Comparison of ENCODE assay signal across 1 cellular context in genomic region chr19:2511570-2511969, GRCh38.
TF ChIP-seq lines count a peak whose summit lies in the region.

No MANE protein-coding gene starts in this region.

TF ChIP-seq in HepG2, 621 proteins besides CTCF, POLR2A, EP300 and RAD21 (continued from another document and continues in another):
- TF ChIP-seq, protein P1, sequence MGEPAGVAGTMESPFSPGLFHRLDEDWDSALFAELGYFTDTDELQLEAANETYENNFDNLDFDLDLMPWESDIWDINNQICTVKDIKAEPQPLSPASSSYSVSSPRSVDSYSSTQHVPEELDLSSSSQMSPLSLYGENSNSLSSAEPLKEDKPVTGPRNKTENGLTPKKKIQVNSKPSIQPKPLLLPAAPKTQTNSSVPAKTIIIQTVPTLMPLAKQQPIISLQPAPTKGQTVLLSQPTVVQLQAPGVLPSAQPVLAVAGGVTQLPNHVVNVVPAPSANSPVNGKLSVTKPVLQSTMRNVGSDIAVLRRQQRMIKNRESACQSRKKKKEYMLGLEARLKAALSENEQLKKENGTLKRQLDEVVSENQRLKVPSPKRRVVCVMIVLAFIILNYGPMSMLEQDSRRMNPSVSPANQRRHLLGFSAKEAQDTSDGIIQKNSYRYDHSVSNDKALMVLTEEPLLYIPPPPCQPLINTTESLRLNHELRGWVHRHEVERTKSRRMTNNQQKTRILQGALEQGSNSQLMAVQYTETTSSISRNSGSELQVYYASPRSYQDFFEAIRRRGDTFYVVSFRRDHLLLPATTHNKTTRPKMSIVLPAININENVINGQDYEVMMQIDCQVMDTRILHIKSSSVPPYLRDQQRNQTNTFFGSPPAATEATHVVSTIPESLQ (CRISPR knock-in tag; conservative IDR thresholded peaks at IDR 0.05), result no peak
- TF ChIP-seq MAZ (IDR thresholded peaks at IDR 0.05; ENCODE audit: borderline replicate concordance, low read depth, low read length), result no peak
- no peak for TF ChIP-seq MAZ (CRISPR knock-in tag; IDR thresholded peaks at IDR 0.05; ENCODE audit: low read depth)
- TF ChIP-seq FOSL2 (CRISPR knock-in tag; IDR thresholded peaks at IDR 0.05), result no peak
- TF ChIP-seq ZMAT5 (CRISPR knock-in tag; IDR thresholded peaks at IDR 0.05; ENCODE audit: borderline replicate concordance, low read depth), result no peak
- TF ChIP-seq ELF1 (CRISPR knock-in tag; IDR thresholded peaks at IDR 0.05), result no peak
- TF ChIP-seq ZFP82 (CRISPR knock-in tag; IDR thresholded peaks at IDR 0.05; ENCODE audit: borderline replicate concordance), result no peak
- no peak for TF ChIP-seq FOXP1 (IDR thresholded peaks at IDR 0.05)
- TF ChIP-seq FOXP1 (CRISPR knock-in tag; IDR thresholded peaks at IDR 0.05), result no peak
- TF ChIP-seq ZNF572 (CRISPR knock-in tag; IDR thresholded peaks at IDR 0.05), result no peak
- no peak for TF ChIP-seq ZSCAN29 (CRISPR knock-in tag; conservative IDR thresholded peaks at IDR 0.05)
- no peak for TF ChIP-seq ZNF430 (CRISPR knock-in tag; IDR thresholded peaks at IDR 0.05)
- TF ChIP-seq ZNF800 (CRISPR knock-in tag; IDR thresholded peaks at IDR 0.05), result 0 out of 2 replicates have a peak, but pooled peaks have one; percentile 21
- TF ChIP-seq, protein P2, sequence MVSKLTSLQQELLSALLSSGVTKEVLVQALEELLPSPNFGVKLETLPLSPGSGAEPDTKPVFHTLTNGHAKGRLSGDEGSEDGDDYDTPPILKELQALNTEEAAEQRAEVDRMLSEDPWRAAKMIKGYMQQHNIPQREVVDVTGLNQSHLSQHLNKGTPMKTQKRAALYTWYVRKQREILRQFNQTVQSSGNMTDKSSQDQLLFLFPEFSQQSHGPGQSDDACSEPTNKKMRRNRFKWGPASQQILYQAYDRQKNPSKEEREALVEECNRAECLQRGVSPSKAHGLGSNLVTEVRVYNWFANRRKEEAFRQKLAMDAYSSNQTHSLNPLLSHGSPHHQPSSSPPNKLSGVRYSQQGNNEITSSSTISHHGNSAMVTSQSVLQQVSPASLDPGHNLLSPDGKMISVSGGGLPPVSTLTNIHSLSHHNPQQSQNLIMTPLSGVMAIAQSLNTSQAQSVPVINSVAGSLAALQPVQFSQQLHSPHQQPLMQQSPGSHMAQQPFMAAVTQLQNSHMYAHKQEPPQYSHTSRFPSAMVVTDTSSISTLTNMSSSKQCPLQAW (CRISPR knock-in tag; IDR thresholded peaks at IDR 0.05), result no peak
- TF ChIP-seq SP2 (CRISPR knock-in tag; IDR thresholded peaks at IDR 0.05), result no peak
- no peak for TF ChIP-seq ZNF143 (CRISPR knock-in tag; IDR thresholded peaks at IDR 0.05)
- no peak for TF ChIP-seq NFYB (CRISPR knock-in tag; IDR thresholded peaks at IDR 0.05)
- TF ChIP-seq RXRA (CRISPR knock-in tag; IDR thresholded peaks at IDR 0.05), result peak; percentile 46; the same call in 1 of the 2 replicates
- TF ChIP-seq SRF (IDR thresholded peaks at IDR 0.05; ENCODE audit: low read depth, low read length), result no peak
- no peak for TF ChIP-seq MLLT10 (CRISPR knock-in tag; IDR thresholded peaks at IDR 0.05)
- TF ChIP-seq ZNF670 (CRISPR knock-in tag; IDR thresholded peaks at IDR 0.05; ENCODE audit: borderline replicate concordance), result no peak
- TF ChIP-seq ZMYM4 (CRISPR knock-in tag; IDR thresholded peaks at IDR 0.05), result no peak
- TF ChIP-seq FOXO4 (CRISPR knock-in tag; conservative IDR thresholded peaks at IDR 0.05), result no peak
- TF ChIP-seq HOXA9 (CRISPR knock-in tag; IDR thresholded peaks at IDR 0.05; ENCODE audit: borderline replicate concordance), result no peak
- TF ChIP-seq MXI1 (IDR thresholded peaks at IDR 0.05; ENCODE audit: borderline replicate concordance, low read depth, low read length), result no peak
- TF ChIP-seq ARNT (IDR thresholded peaks at IDR 0.05), result no peak
- TF ChIP-seq, protein P3, sequence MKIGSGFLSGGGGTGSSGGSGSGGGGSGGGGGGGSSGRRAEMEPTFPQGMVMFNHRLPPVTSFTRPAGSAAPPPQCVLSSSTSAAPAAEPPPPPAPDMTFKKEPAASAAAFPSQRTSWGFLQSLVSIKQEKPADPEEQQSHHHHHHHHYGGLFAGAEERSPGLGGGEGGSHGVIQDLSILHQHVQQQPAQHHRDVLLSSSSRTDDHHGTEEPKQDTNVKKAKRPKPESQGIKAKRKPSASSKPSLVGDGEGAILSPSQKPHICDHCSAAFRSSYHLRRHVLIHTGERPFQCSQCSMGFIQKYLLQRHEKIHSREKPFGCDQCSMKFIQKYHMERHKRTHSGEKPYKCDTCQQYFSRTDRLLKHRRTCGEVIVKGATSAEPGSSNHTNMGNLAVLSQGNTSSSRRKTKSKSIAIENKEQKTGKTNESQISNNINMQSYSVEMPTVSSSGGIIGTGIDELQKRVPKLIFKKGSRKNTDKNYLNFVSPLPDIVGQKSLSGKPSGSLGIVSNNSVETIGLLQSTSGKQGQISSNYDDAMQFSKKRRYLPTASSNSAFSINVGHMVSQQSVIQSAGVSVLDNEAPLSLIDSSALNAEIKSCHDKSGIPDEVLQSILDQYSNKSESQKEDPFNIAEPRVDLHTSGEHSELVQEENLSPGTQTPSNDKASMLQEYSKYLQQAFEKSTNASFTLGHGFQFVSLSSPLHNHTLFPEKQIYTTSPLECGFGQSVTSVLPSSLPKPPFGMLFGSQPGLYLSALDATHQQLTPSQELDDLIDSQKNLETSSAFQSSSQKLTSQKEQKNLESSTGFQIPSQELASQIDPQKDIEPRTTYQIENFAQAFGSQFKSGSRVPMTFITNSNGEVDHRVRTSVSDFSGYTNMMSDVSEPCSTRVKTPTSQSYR (CRISPR knock-in tag; IDR thresholded peaks at IDR 0.05; ENCODE audit: borderline replicate concordance), result 0 out of 2 replicates have a peak, but pooled peaks have one; percentile 6
- TF ChIP-seq TRIM24 (CRISPR knock-in tag; IDR thresholded peaks at IDR 0.05), result no peak
- TF ChIP-seq GATAD2A (CRISPR knock-in tag; IDR thresholded peaks at IDR 0.05), result peak; percentile 23; the same call in 1 of the 2 replicates
- TF ChIP-seq FUBP1 (CRISPR knock-in tag; IDR thresholded peaks at IDR 0.05; ENCODE audit: borderline replicate concordance), result no peak
- TF ChIP-seq AKNA (CRISPR knock-in tag; IDR thresholded peaks at IDR 0.05; ENCODE audit: borderline replicate concordance), result no peak
- no peak for TF ChIP-seq ZNF879 (CRISPR knock-in tag; IDR thresholded peaks at IDR 0.05)
- peak; percentile 59; the same call in 1 of the 2 replicates for TF ChIP-seq AKAP8 (CRISPR knock-in tag; IDR thresholded peaks at IDR 0.05)
- TF ChIP-seq, protein P4, sequence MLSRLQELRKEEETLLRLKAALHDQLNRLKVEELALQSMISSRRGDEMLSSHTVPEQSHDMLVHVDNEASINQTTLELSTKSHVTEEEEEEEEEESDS (CRISPR knock-in tag; IDR thresholded peaks at IDR 0.05; ENCODE audit: borderline replicate concordance), result no peak
- TF ChIP-seq, protein P5, sequence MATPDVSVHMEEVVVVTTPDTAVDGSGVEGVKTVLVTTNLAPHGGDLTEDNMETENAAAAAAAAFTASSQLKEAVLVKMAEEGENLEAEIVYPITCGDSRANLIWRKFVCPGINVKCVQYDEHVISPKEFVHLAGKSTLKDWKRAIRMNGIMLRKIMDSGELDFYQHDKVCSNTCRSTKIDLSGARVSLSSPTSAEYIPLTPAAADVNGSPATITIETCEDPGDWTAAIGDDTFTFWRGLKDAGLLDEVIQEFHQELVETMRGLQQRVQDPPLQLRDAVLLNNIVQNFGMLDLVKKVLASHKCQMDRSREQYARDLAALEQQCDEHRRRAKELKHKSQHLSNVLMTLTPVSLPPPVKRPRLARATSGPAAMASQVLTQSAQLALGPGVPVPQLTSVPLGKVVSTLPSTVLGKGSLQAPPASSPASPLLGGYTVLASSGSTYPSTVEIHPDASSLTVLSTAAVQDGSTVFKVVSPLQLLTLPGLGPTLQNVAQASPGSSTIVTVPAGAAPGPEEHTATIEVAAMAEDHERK (CRISPR knock-in tag; IDR thresholded peaks at IDR 0.05; ENCODE audit: low read depth), result no peak
